In genomic region chr13:42492372-42492920, GRCh38 we compare ENCODE assay signal across 2 cellular contexts.
A peak's percentile ranks its signal among the peaks of the same experiment; 100 is the strongest.
TF ChIP-seq lines count a peak whose summit lies in the region.

No MANE protein-coding gene starts in this region.

TF ChIP-seq in HepG2, 621 proteins besides CTCF, POLR2A, EP300 and RAD21:
- TF ChIP-seq MAFF (IDR thresholded peaks at IDR 0.05; ENCODE audit: low read depth, low read length), result peak; percentile 86
- TF ChIP-seq KMT2A (CRISPR knock-in tag; IDR thresholded peaks at IDR 0.05), result no peak
- no peak for TF ChIP-seq NR3C1 (CRISPR knock-in tag; IDR thresholded peaks at IDR 0.05)
- TF ChIP-seq ATF6 (CRISPR knock-in tag; conservative IDR thresholded peaks at IDR 0.05), result no peak
- TF ChIP-seq ZNF451 (CRISPR knock-in tag; IDR thresholded peaks at IDR 0.05), result no peak
- TF ChIP-seq MAFK (conservative IDR thresholded peaks at IDR 0.05 in 1 of 2, IDR thresholded peaks at IDR 0.05 in 1 of 2; ENCODE audit: low read length in 2 of 2), result peak; percentile 84 to 95
- TF ChIP-seq NR2F2 (IDR thresholded peaks at IDR 0.05; ENCODE audit: borderline replicate concordance, low read depth), result no peak
- no peak for TF ChIP-seq ZNF691 (CRISPR knock-in tag; IDR thresholded peaks at IDR 0.05; ENCODE audit: borderline replicate concordance, low read depth)
- no peak for TF ChIP-seq ZNF563 (CRISPR knock-in tag; IDR thresholded peaks at IDR 0.05)
- no peak for TF ChIP-seq ZNF775 (CRISPR knock-in tag; IDR thresholded peaks at IDR 0.05; ENCODE audit: borderline replicate concordance)
- no peak for TF ChIP-seq AHDC1 (CRISPR knock-in tag; IDR thresholded peaks at IDR 0.05; ENCODE audit: borderline replicate concordance)

TF ChIP-seq in H1, 55 proteins besides CTCF, POLR2A, EP300 and RAD21:
- peak; percentile 73 for TF ChIP-seq MAFK (IDR thresholded peaks at IDR 0.05; ENCODE audit: low read depth, low read length)
- TF ChIP-seq NANOG (IDR thresholded peaks at IDR 0.05; ENCODE audit: insufficient read depth, low read depth, low read length, poor library complexity, severe bottlenecking), result no peak
